In genomic region chr2:19262150-19262549, GRCh38 we compare ENCODE assay signal across 32 cellular contexts.
"Had no signal": no experiment of that assay in that cellular context is flagged by ENCODE, and none has a peak within 500 bp of the region (broad histone marks: within the 10 kb centered on the region; RNA-seq: fewer than 3 reads in every experiment).

No MANE protein-coding gene starts in this region.

- H3K9me3 ChIP-seq: adrenal gland, body of pancreas, breast epithelium had no signal

- H3K36me3 ChIP-seq: adrenal gland, brain microvascular endothelial cell, breast epithelium had no signal

- DNase-seq: activated B cell treated with CpG ODN at 0.5 μM for 24 hours; activated CD4-positive, alpha-beta memory T cell treated with anti-CD3 and anti-CD28 coated beads for 36 hours; activated CD4-positive, alpha-beta T cell treated with anti-CD3 and anti-CD28 coated beads for 4 hours; activated CD4-positive, alpha-beta T cell treated with anti-CD3 and anti-CD28 coated beads, Interleukin-2, amount 10 ng/mL, durations not matched to agents 24 days and 14 days; activated CD4-positive, alpha-beta T cell treated with anti-CD3 and anti-CD28 coated beads, Interleukin-2, amount 50 U/mL, for 1 hour; activated CD4-positive, alpha-beta T cell treated with anti-CD3 and anti-CD28 coated beads, Interleukin-2, amount 50 U/mL, for 4 hours; activated CD4-positive, CD25-positive, alpha-beta regulatory T cell treated with anti-CD3 and anti-CD28 coated beads, Interleukin-2, amount 50 U/mL, for 72 hours; activated CD8-positive, alpha-beta memory T cell treated with anti-CD3 and anti-CD28 coated beads, Interleukin-2, amount 50 U/mL, for 4 hours; activated CD8-positive, alpha-beta T cell treated with anti-CD3 and anti-CD28 coated beads for 36 hours; activated effector memory CD4-positive, alpha-beta T cell treated with anti-CD3 and anti-CD28 coated beads, Interleukin-2, amount 50 U/mL, for 16 hours; activated gamma-delta T cell treated with Interleukin-2 at 50 U/mL for 16 hours; activated naive CD4-positive, alpha-beta T cell; activated naive CD4-positive, alpha-beta T cell treated with anti-CD3 and anti-CD28 coated beads for 36 hours; activated naive CD4-positive, alpha-beta T cell treated with anti-CD3 and anti-CD28 coated beads, Interleukin-2, amount 50 U/mL, for 16 hours; activated naive CD8-positive, alpha-beta T cell treated with anti-CD3 and anti-CD28 coated beads for 36 hours; activated T-cell treated with anti-CD3 and anti-CD28 coated beads for 4 hours; activated T-cell treated with anti-CD3 and anti-CD28 coated beads, Interleukin-2, amount 50 U/mL, for 1 hour; activated T-cell treated with anti-CD3 and anti-CD28 coated beads, Interleukin-2, amount 50 U/mL, for 4 hours; activated T-cell treated with anti-CD3 and anti-CD28 coated beads, Interleukin-2, amount 50 U/mL, for 72 hours; adrenal gland; amniotic stem cell; aorta; body of pancreas; brain microvascular endothelial cell; central memory CD4-positive, alpha-beta T cell; T-helper 1 cell; T-helper 2 cell; T-helper 9 cell had no signal

- H3K4me1 ChIP-seq: adrenal gland, body of pancreas, breast epithelium had no signal

- H3K4me3 ChIP-seq: adrenal gland, body of pancreas, breast epithelium had no signal

- H3K27ac ChIP-seq: adrenal gland, body of pancreas, brain microvascular endothelial cell, breast epithelium, VCaP had no signal

- H3K27me3 ChIP-seq: adrenal gland, body of pancreas, brain microvascular endothelial cell, breast epithelium had no signal

- ATAC-seq: activated CD8-positive, alpha-beta T cell treated with anti-CD3 and anti-CD28 coated beads for 36 hours; activated naive CD4-positive, alpha-beta T cell treated with anti-CD3 and anti-CD28 coated beads, Interleukin-2, amount 50 U/mL, for 72 hours; activated T-cell treated with anti-CD3 and anti-CD28 coated beads, Interleukin-2, amount 50 U/mL, for 4 hours; activated T-cell treated with anti-CD3 and anti-CD28 coated beads, Interleukin-2, amount 50 U/mL, for 72 hours; activated T-helper 17 cell treated with anti-CD3 and anti-CD28 coated beads, Interleukin-2, amount 50 U/mL, for 72 hours; body of pancreas had no signal
